ENCODE assay signal across 10 cellular contexts in the genomic region with DNA sequence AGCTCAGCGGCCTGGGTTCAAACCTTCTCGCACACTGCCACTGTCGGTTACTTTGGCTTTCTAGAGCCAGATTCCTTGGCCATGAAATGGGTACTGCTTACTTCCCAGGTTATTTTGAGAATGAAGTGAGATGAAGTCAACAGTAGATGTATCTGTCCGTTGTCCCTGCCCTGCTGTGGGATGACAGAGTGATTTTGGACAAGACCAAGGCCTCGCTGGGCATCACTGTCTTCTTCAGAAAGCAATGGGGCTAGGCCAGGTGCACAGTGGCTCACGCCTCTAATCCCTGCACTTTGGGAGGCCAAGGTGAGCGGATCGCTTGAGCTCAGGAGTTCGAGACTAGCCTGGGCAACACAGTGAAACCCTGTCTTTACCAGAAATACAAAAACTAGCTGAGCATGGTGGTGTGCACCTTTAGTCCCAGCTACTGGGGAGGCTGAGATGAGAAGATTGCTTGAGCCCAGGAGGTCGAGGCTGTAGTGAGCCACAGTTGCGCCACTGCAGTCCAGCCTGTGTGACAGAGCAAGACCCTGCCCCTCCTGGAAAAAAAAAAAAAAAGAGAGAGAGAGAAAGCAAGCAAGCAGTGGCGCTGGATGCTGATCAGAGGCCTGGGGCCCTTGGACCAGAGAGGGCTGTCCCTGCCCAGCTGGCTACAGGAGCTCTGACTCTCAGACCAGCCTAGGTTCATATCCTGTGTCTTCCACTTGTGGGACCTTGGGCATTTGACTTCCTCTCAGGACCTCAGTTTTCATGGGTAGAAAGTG. TPM values are rescaled to one million over a fixed set of nuclear protein-coding genes. Genes with fewer than 3 reads are reported as not detected.
DNase-seq lines count a peak whose midpoint lies in the region; ATAC-seq and TF ChIP-seq lines count a peak whose summit lies in the region.
"Had no signal": no experiment of that assay in that cellular context is flagged by ENCODE, and none has a peak within 500 bp of the region (broad histone marks: within the 10 kb centered on the region; RNA-seq: fewer than 3 reads in every experiment).

No MANE protein-coding gene starts in this region.

- H3K36me3 ChIP-seq in CD8-positive, alpha-beta memory T cell (ENCODE audit: insufficient read depth, low read length), result no peaks in the 10 kb centered on the region
- no peaks in the 10 kb centered on the region for H3K36me3 ChIP-seq in body of pancreas (replicated peaks in 1 of 2; ENCODE audit: insufficient read depth in 1 of 2, low read depth in 2 of 2)
- H3K36me3 ChIP-seq in right lobe of liver, result no peaks in the 10 kb centered on the region
- H3K36me3 ChIP-seq in CD4-positive, alpha-beta memory T cell (ENCODE audit: insufficient read depth, low read length), result no peaks in the 10 kb centered on the region

- POLR2A ChIA-PET in CD8-positive, alpha-beta memory T cell (lab: Charles Lee), result no interaction called here
- POLR2A ChIA-PET in CD4-positive, alpha-beta memory T cell (lab: Charles Lee; ENCODE audit: partially characterized antibody), result no interaction called here

- DNase-seq in CD8-positive, alpha-beta memory T cell, result no peak
- DNase-seq in body of pancreas, result no peak
- DNase-seq in right lobe of liver, result no peak
- DNase-seq in CD4-positive, alpha-beta memory T cell, result no peak
- DNase-seq in foreskin fibroblast, result no peak
- no peak for DNase-seq in NCI-H446 (lab: John Stamatoyannopoulos, UW)
- DNase-seq in DMS 273 (lab: John Stamatoyannopoulos, UW; ENCODE audit: unreplicated experiment), result no peak
- DNase-seq: activated B cell treated with CpG ODN at 0.5 μM for 24 hours, NCI-H345 had no signal

- H3K9me3 ChIP-seq in CD8-positive, alpha-beta memory T cell (ENCODE audit: low read length), result no peaks in the 10 kb centered on the region
- H3K9me3 ChIP-seq in body of pancreas (no peaks in the 10 kb centered on the region), right lobe of liver (no peaks in the 10 kb centered on the region)
- no peaks in the 10 kb centered on the region for H3K9me3 ChIP-seq in CD4-positive, alpha-beta memory T cell (ENCODE audit: control insufficient read depth in 1 of 2, low read length in 2 of 2)

- TF ChIP-seq POLR2A in body of pancreas (IDR thresholded peaks at IDR 0.05) (no peak), right lobe of liver (IDR thresholded peaks at IDR 0.05) (no peak)

- peaks cover 18% of the 10 kb centered on the region for H3K4me1 ChIP-seq in CD8-positive, alpha-beta memory T cell (ENCODE audit: insufficient read depth, low read length)
- peaks cover 80% of the 10 kb centered on the region for H3K4me1 ChIP-seq in body of pancreas
- peaks cover 0 to 65% (median 32%) of the 10 kb centered on the region in 4 donors for H3K4me1 ChIP-seq in right lobe of liver
- peaks cover 26% of the 10 kb centered on the region for H3K4me1 ChIP-seq in CD4-positive, alpha-beta memory T cell (ENCODE audit: insufficient read depth, low read length)

- H3K27me3 ChIP-seq in CD8-positive, alpha-beta memory T cell (ENCODE audit: insufficient read depth, low read length, poor library complexity, severe bottlenecking), result no peaks in the 10 kb centered on the region
- no peaks in the 10 kb centered on the region for H3K27me3 ChIP-seq in body of pancreas
- H3K27me3 ChIP-seq in right lobe of liver, result no peaks in the 10 kb centered on the region
- no peaks in the 10 kb centered on the region for H3K27me3 ChIP-seq in CD4-positive, alpha-beta memory T cell (ENCODE audit: insufficient read depth, low read length)

- H3K27me3 Mint-ChIP-seq in CD8-positive, alpha-beta memory T cell, result peaks cover 0 to 1% of the 10 kb centered on the region in 2 donors
- H3K27me3 Mint-ChIP-seq in stimulated activated memory B cell treated with anti-CD40 and anti-IgM and Interleukin-4, amounts not matched to agents 10 μg/mL and 1 μg/mL and 100 μg/mL, for 72 hours, result peaks cover 28% of the 10 kb centered on the region
- H3K27me3 Mint-ChIP-seq in CD4-positive, alpha-beta memory T cell, result no peaks in the 10 kb centered on the region

- CTCF ChIA-PET in CD8-positive, alpha-beta memory T cell (lab: Charles Lee), result interaction anchor here (2.0 kb wide), 1 partner anchor 101 kb away, joined by 9 read pairs; no protein-coding TSS in a partner anchor
- CTCF ChIA-PET in CD4-positive, alpha-beta memory T cell (lab: Charles Lee; ENCODE audit: partially characterized antibody), result no interaction called here

- H3K36me3 Mint-ChIP-seq in CD8-positive, alpha-beta memory T cell, result no peaks in the 10 kb centered on the region
- H3K36me3 Mint-ChIP-seq in stimulated activated memory B cell treated with anti-CD40 and anti-IgM and Interleukin-4, amounts not matched to agents 10 μg/mL and 1 μg/mL and 100 μg/mL, for 72 hours, result no peaks in the 10 kb centered on the region
- peaks cover 0 to 3% of the 10 kb centered on the region in 2 donors for H3K36me3 Mint-ChIP-seq in CD4-positive, alpha-beta memory T cell

- H3K4me3 Mint-ChIP-seq in CD8-positive, alpha-beta memory T cell, result no peak overlapping the region
- H3K4me3 Mint-ChIP-seq in stimulated activated memory B cell treated with anti-CD40 and anti-IgM and Interleukin-4, amounts not matched to agents 10 μg/mL and 1 μg/mL and 100 μg/mL, for 72 hours, result no peak overlapping the region
- H3K4me3 Mint-ChIP-seq in CD4-positive, alpha-beta memory T cell, result no peak overlapping the region
- H3K4me3 Mint-ChIP-seq: activated B cell treated with CpG ODN at 0.5 μM for 24 hours had no signal

- no peak for ATAC-seq in body of pancreas
- no peak for ATAC-seq in right lobe of liver
- no peak for ATAC-seq in stimulated activated memory B cell treated with anti-CD40 and anti-IgM and Interleukin-4, amounts not matched to agents 10 μg/mL and 1 μg/mL and 100 μg/mL, for 72 hours

- H3K4me3 ChIP-seq in CD8-positive, alpha-beta memory T cell (ENCODE audit: low read length), result no peak overlapping the region
- H3K4me3 ChIP-seq in body of pancreas (no peak overlapping the region), right lobe of liver (no peak overlapping the region), foreskin fibroblast (ENCODE audit: low read depth in 1 of 2, low read length in 2 of 2) (no peak overlapping the region)
- H3K4me3 ChIP-seq in CD4-positive, alpha-beta memory T cell (ENCODE audit: low read length in 2 of 2), result no peak overlapping the region

- WGBS in body of pancreas, 2 donors, result 65 to 73% methylated on average over 11 to 12 of the region's 12 CpGs
- WGBS in right lobe of liver (ENCODE audit: insufficient coverage, low coverage, low lambda C conversion rate, missing lambda C conversion rate), result 66% methylated on average over 9 of the region's 12 CpGs

- H3K27ac Mint-ChIP-seq in CD8-positive, alpha-beta memory T cell, result no peak overlapping the region
- H3K27ac Mint-ChIP-seq in stimulated activated memory B cell treated with anti-CD40 and anti-IgM and Interleukin-4, amounts not matched to agents 10 μg/mL and 1 μg/mL and 100 μg/mL, for 72 hours, result peak overlapping the region; percentile 75
- H3K27ac Mint-ChIP-seq in CD4-positive, alpha-beta memory T cell, result peak overlapping the region in 2 of 7 donors; percentile 43 to 66
- H3K27ac Mint-ChIP-seq: activated B cell treated with CpG ODN at 0.5 μM for 24 hours had no signal

- intact Hi-C loops in body of pancreas (cut with DNase I) (no loop called here), right lobe of liver (cut with DNase I) (loop anchor here in 1 of 2 donors (10.0 kb wide), 1 partner anchor 100 kb away; no protein-coding TSS in a partner anchor)
- intact Hi-C loops in CD4-positive, alpha-beta memory T cell (cut with micrococcal nuclease), result no loop called here

- peaks cover 12 to 43% (median 17%) of the 10 kb centered on the region in 3 donors for H3K4me1 Mint-ChIP-seq in CD8-positive, alpha-beta memory T cell
- H3K4me1 Mint-ChIP-seq in stimulated activated memory B cell treated with anti-CD40 and anti-IgM and Interleukin-4, amounts not matched to agents 10 μg/mL and 1 μg/mL and 100 μg/mL, for 72 hours, result peaks cover 47% of the 10 kb centered on the region
- H3K4me1 Mint-ChIP-seq in CD4-positive, alpha-beta memory T cell, result peaks cover 20 to 92% (median 51%) of the 10 kb centered on the region in 4 donors

- TF ChIP-seq CTCF in body of pancreas (IDR thresholded peaks at IDR 0.05) (no peak), right lobe of liver (IDR thresholded peaks at IDR 0.05) (no peak), foreskin fibroblast (IDR thresholded peaks at IDR 0.05; ENCODE audit: low read depth, low read length) (no peak)

- H3K9me3 Mint-ChIP-seq in CD8-positive, alpha-beta memory T cell, result no peaks in the 10 kb centered on the region
- H3K9me3 Mint-ChIP-seq in stimulated activated memory B cell treated with anti-CD40 and anti-IgM and Interleukin-4, amounts not matched to agents 10 μg/mL and 1 μg/mL and 100 μg/mL, for 72 hours, result no peaks in the 10 kb centered on the region
- no peaks in the 10 kb centered on the region for H3K9me3 Mint-ChIP-seq in CD4-positive, alpha-beta memory T cell
- H3K9me3 Mint-ChIP-seq: activated B cell treated with CpG ODN at 0.5 μM for 24 hours had no signal

- H3K27ac ChIP-seq in CD8-positive, alpha-beta memory T cell (ENCODE audit: low read depth, low read length), result peak overlapping the region; percentile 61
- peak overlapping the region; percentile 69 to 91 (median 82) for H3K27ac ChIP-seq in body of pancreas
- peak overlapping the region; percentile 55 to 92 (median 77) for H3K27ac ChIP-seq in right lobe of liver
- no peak overlapping the region for H3K27ac ChIP-seq in CD4-positive, alpha-beta memory T cell (ENCODE audit: low read depth, low read length)

RNA-seq across cellular contexts. Expression of a gene that starts 25.8 kb away (rescaled TPM):
- total RNA-seq in CD8-positive, alpha-beta memory T cell, result 10 to 100 TPM; 34.7 to 36.3 TPM
- 8.0 TPM for polyA plus RNA-seq in CD8-positive, alpha-beta memory T cell
- total RNA-seq in body of pancreas, result 10 to 100 TPM; 27.2 to 42.2 TPM
- 10 to 100 TPM in 5 of 6 experiments, 1 to 10 TPM in 1; 9.9 to 22.8 (median 12.3) TPM for total RNA-seq in right lobe of liver
- 10 to 100 TPM; 23.1 to 25.4 TPM for total RNA-seq in CD4-positive, alpha-beta memory T cell
- 1 to 10 TPM in 1 of 2 donors, under 1 TPM in 1; 0.58 to 4.9 TPM for polyA plus RNA-seq in CD4-positive, alpha-beta memory T cell
